22 cellular contexts compared by ENCODE assay signal in the genomic region with DNA sequence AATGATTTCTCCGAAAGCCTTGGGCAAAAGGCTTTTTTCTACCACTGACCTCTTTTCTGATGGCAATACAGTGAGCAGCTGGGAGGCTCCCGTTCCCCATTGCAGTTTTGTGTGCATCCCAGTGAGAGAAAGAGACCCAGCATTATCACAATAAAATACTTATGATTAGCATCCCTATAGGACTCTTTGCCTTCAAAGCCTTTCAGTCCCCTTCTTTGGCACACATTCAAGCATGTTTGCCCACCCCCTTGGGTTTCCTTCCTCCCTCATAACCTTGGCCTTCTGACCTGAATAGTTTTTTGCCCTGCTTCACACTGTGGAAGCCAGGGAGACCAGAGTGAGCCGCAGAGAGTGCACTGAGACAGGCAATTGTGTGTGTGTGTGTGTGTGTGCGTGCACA. TPM values are rescaled to one million over a fixed set of nuclear protein-coding genes. Genes with fewer than 3 reads are reported as not detected.
DNase-seq lines count a peak whose midpoint lies in the region; ATAC-seq and TF ChIP-seq lines count a peak whose summit lies in the region.
"Had no signal": no experiment of that assay in that cellular context is flagged by ENCODE, and none has a peak within 500 bp of the region (broad histone marks: within the 10 kb centered on the region; RNA-seq: fewer than 3 reads in every experiment).

No MANE protein-coding gene starts in this region.

- intact Hi-C loops in right lobe of liver (cut with DNase I) = no loop called here

- H3K4me1 Mint-ChIP-seq in GM23338 (peaks cover 29% of the 10 kb centered on the region), WTC11 (peaks cover 27% of the 10 kb centered on the region), type B pancreatic cell (ENCODE audit: unreplicated experiment) (peaks cover 28% of the 10 kb centered on the region)
- H3K4me1 Mint-ChIP-seq: B cell had no signal

- TF ChIP-seq CTCF in GM23338 (conservative IDR thresholded peaks at IDR 0.05; ENCODE audit: low read depth in 2 of 2) (no peak), WTC11 (IDR thresholded peaks at IDR 0.05) (no peak), type B pancreatic cell (conservative IDR thresholded peaks at IDR 0.05) (no peak), right lobe of liver (IDR thresholded peaks at IDR 0.05) (no peak)

- ATAC-seq in GM23338 (peak; percentile 82), WTC11 (peak; percentile 75), right lobe of liver (no peak), GM21381 (IDR thresholded peaks at IDR 0.05; ENCODE audit: unreplicated experiment) (no peak)
- ATAC-seq: CD8-positive, alpha-beta T cell; GM12878 had no signal

- no peaks in the 10 kb centered on the region for H3K79me2 ChIP-seq in GM23338 (replicated peaks; ENCODE audit: insufficient read depth)

- TF ChIP-seq POLR2A in right lobe of liver (IDR thresholded peaks at IDR 0.05) = no peak

- DNase-seq in GM23338 (ENCODE audit: low spot score) (no peak), WTC11 (ENCODE audit: low spot score) (no peak), type B pancreatic cell (ENCODE audit: extremely low spot score, unreplicated experiment) (no peak), DMS53 (lab: John Stamatoyannopoulos, UW) (no peak), medulla oblongata (ENCODE audit: extremely low spot score) (no peak), right lobe of liver (no peak)
- DNase-seq: Caco-2; CD4-positive, CD25-positive, alpha-beta regulatory T cell; CD8-positive, alpha-beta T cell; DMS153; DMS79; EL; GDM1; GOT3 had no signal

- H4K20me1 ChIP-seq in GM23338 (replicated peaks; ENCODE audit: insufficient read depth) = no peaks in the 10 kb centered on the region
- H4K20me1 ChIP-seq: BLaER1 had no signal

- POLR2A ChIA-PET in WTC11 (lab: Charles Lee) = no interaction called here

- no peak overlapping the region for H3K4me3 ChIP-seq in GM23338
- peak overlapping the region; percentile 29; the same call in 1 of the 2 replicates for H3K4me3 ChIP-seq in iPS-20b (ENCODE audit: low read length)
- no peak overlapping the region for H3K4me3 ChIP-seq in right lobe of liver
- H3K4me3 ChIP-seq: BLaER1, GM12878, HAP-1 had no signal

- WGBS in right lobe of liver (ENCODE audit: insufficient coverage, low coverage, low lambda C conversion rate, missing lambda C conversion rate) = 74% methylated on average over 4 of the region's 4 CpGs

- H3K4me2 ChIP-seq in GM23338 = no peak overlapping the region
- H3K4me2 ChIP-seq: BLaER1 had no signal

- H3F3A ChIP-seq in GM23338 (replicated peaks; ENCODE audit: low read depth) = no peaks in the 10 kb centered on the region

- H3K27me3 Mint-ChIP-seq in GM23338 (ENCODE audit: insufficient read depth, low read depth, poor library complexity) (peaks cover 22% of the 10 kb centered on the region), WTC11 (ENCODE audit: low read depth) (peaks cover 55% of the 10 kb centered on the region), type B pancreatic cell (no peaks in the 10 kb centered on the region)

- CTCF ChIA-PET in WTC11 (lab: Charles Lee) = no interaction called here

- H3K27ac ChIP-seq in GM23338 (ENCODE audit: low read depth) = no peak overlapping the region
- H3K27ac ChIP-seq in iPS-20b (ENCODE audit: low read length) = no peak overlapping the region
- no peak overlapping the region for H3K27ac ChIP-seq in right lobe of liver
- H3K27ac ChIP-seq: 22Rv1, BLaER1, C4-2B had no signal

- no peak overlapping the region; the same call in 2 of the 3 replicates for H3K4me3 Mint-ChIP-seq in GM23338
- H3K4me3 Mint-ChIP-seq in WTC11 = no peak overlapping the region
- H3K4me3 Mint-ChIP-seq in type B pancreatic cell = peak overlapping the region; percentile 23
- H3K4me3 Mint-ChIP-seq: B cell; CD4-positive, CD25-positive, alpha-beta regulatory T cell; CD8-positive, alpha-beta T cell had no signal

- no peak overlapping the region for H3K27ac Mint-ChIP-seq in GM23338
- H3K27ac Mint-ChIP-seq in WTC11 = no peak overlapping the region
- no peak overlapping the region for H3K27ac Mint-ChIP-seq in type B pancreatic cell
- H3K27ac Mint-ChIP-seq: B cell; CD4-positive, CD25-positive, alpha-beta regulatory T cell; CD8-positive, alpha-beta T cell had no signal

- peaks cover 15% of the 10 kb centered on the region; the same call in 2 of the 3 replicates for H3K9me3 Mint-ChIP-seq in GM23338
- peaks cover 19% of the 10 kb centered on the region for H3K9me3 Mint-ChIP-seq in WTC11
- peaks cover 5% of the 10 kb centered on the region for H3K9me3 Mint-ChIP-seq in type B pancreatic cell
- H3K9me3 Mint-ChIP-seq: CD8-positive, alpha-beta T cell had no signal

- H3K36me3 ChIP-seq in GM23338 (ENCODE audit: insufficient read depth) = no peaks in the 10 kb centered on the region
- H3K36me3 ChIP-seq in iPS-20b (ENCODE audit: insufficient read depth, low read depth, low read length) = no peaks in the 10 kb centered on the region
- no peaks in the 10 kb centered on the region for H3K36me3 ChIP-seq in right lobe of liver
- H3K36me3 ChIP-seq: BLaER1, HAP-1 had no signal

- no peaks in the 10 kb centered on the region for H3K9me2 ChIP-seq in GM23338 (ENCODE audit: insufficient read depth)

- H3K27me3 ChIP-seq in GM23338 (ENCODE audit: insufficient read depth) (no peaks in the 10 kb centered on the region), iPS-20b (ENCODE audit: insufficient read depth, low read length) (peaks cover 62% of the 10 kb centered on the region), right lobe of liver (no peaks in the 10 kb centered on the region)
- H3K27me3 ChIP-seq: BLaER1 had no signal

- H3K9me3 ChIP-seq in iPS-20b (ENCODE audit: insufficient read depth, low read depth, low read length) (no peaks in the 10 kb centered on the region), right lobe of liver (no peaks in the 10 kb centered on the region)
- H3K9me3 ChIP-seq: HAP-1 had no signal

- H3K36me3 Mint-ChIP-seq in GM23338 (ENCODE audit: low read depth) (peaks cover 4% of the 10 kb centered on the region; the same call in 2 of the 3 replicates), WTC11 (peaks cover 12% of the 10 kb centered on the region), type B pancreatic cell (no peaks in the 10 kb centered on the region)
- H3K36me3 Mint-ChIP-seq: CD4-positive, CD25-positive, alpha-beta regulatory T cell; CD8-positive, alpha-beta T cell had no signal

- H3K4me1 ChIP-seq in GM23338 (ENCODE audit: insufficient read depth) (peaks cover 17% of the 10 kb centered on the region), iPS-20b (ENCODE audit: insufficient read depth, low read length) (peaks cover 19% of the 10 kb centered on the region; the same call in 1 of the 2 replicates), right lobe of liver (peaks cover 0 to 6% (median 2%) of the 10 kb centered on the region in 4 donors)
- H3K4me1 ChIP-seq: BLaER1, HAP-1 had no signal

- H2AFZ ChIP-seq in GM23338 = no peak overlapping the region

- no peak overlapping the region for H3K9ac ChIP-seq in iPS-20b (ENCODE audit: low read depth, low read length)
- H3K9ac ChIP-seq: BLaER1 had no signal

TF ChIP-seq in WTC11, 78 proteins besides CTCF, POLR2A, EP300 and RAD21:
- TF ChIP-seq PRRX2 (CRISPR knock-in tag; IDR thresholded peaks at IDR 0.05) = no peak
- TF ChIP-seq CREM (CRISPR knock-in tag; IDR thresholded peaks at IDR 0.05) = no peak
- no peak for TF ChIP-seq ZNF423 (CRISPR knock-in tag; IDR thresholded peaks at IDR 0.05)
- TF ChIP-seq, protein P1, sequence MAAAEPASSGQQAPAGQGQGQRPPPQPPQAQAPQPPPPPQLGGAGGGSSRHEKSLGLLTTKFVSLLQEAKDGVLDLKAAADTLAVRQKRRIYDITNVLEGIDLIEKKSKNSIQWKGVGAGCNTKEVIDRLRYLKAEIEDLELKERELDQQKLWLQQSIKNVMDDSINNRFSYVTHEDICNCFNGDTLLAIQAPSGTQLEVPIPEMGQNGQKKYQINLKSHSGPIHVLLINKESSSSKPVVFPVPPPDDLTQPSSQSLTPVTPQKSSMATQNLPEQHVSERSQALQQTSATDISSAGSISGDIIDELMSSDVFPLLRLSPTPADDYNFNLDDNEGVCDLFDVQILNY (CRISPR knock-in tag; IDR thresholded peaks at IDR 0.05) = no peak

RNA-seq across cellular contexts. Expression of a gene that starts 13.1 kb away (rescaled TPM):
- total RNA-seq in GM23338 (2014; rRNA removed; shearing (Covaris generic)) = 1.8 and 3.2 TPM in 2 replicates
- polyA plus RNA-seq in GM23338 (2016; fragmentation: Nextera tagmentation; extraction: Ambion mirVana) = 0.40 and 0.45 TPM in 2 replicates
- total RNA-seq in WTC11 (2021) (2.4 to 4.2 TPM (median 3.5 TPM) in 3 replicates), type B pancreatic cell (ENCODE audit: low replicate concordance) (80.1 and 120 TPM in 2 replicates), right lobe of liver (10 to 100 TPM in 2 of 6 experiments, 1 to 10 TPM in 4; 5.6 to 20.8 (median 9.3) TPM)

Comparison
In these comparisons a context has a peak if more than half of its experiments do, and no peak if none do; other contexts are left out.
1. ATAC-seq: peak in GM23338 (single experiment) and WTC11 (single experiment); none in right lobe of liver (0 of 4) and GM21381 (single experiment).